ENCODE assay signal across 1 cellular context in genomic region chr3:24495334-24495994, GRCh38.
TF ChIP-seq lines count a peak whose summit lies in the region.

No MANE protein-coding gene starts in this region.

TF ChIP-seq in HepG2, 621 proteins besides CTCF, POLR2A, EP300 and RAD21 (continued from another document and continues in another):
- TF ChIP-seq ZNF503 (CRISPR knock-in tag; IDR thresholded peaks at IDR 0.05) = no peak
- TF ChIP-seq MLX (CRISPR knock-in tag; IDR thresholded peaks at IDR 0.05) = no peak
- TF ChIP-seq CBX5 (CRISPR knock-in tag; IDR thresholded peaks at IDR 0.05; ENCODE audit: borderline replicate concordance) = peak; percentile 45; the same call in 1 of the 2 replicates
- TF ChIP-seq ZNF451 (CRISPR knock-in tag; IDR thresholded peaks at IDR 0.05) = peak; percentile 29; the same call in 1 of the 2 replicates
- peak; percentile 61 for TF ChIP-seq YY1 (IDR thresholded peaks at IDR 0.05; ENCODE audit: insufficient read depth, insufficient replicate concordance, low read depth, low read length)
- no peak for TF ChIP-seq NR0B2 (CRISPR knock-in tag; IDR thresholded peaks at IDR 0.05)
- TF ChIP-seq CREB3 (CRISPR knock-in tag; IDR thresholded peaks at IDR 0.05) = no peak
- TF ChIP-seq ZNF367 (CRISPR knock-in tag; IDR thresholded peaks at IDR 0.05; ENCODE audit: borderline replicate concordance) = no peak
- no peak for TF ChIP-seq ZNF136 (CRISPR knock-in tag; IDR thresholded peaks at IDR 0.05; ENCODE audit: low read depth)
- TF ChIP-seq ATF7-NPFF (CRISPR knock-in tag; IDR thresholded peaks at IDR 0.05; ENCODE audit: low read depth) = no peak
- no peak for TF ChIP-seq ZNF142 (CRISPR knock-in tag; IDR thresholded peaks at IDR 0.05)
- no peak for TF ChIP-seq TBL1XR1 (IDR thresholded peaks at IDR 0.05; ENCODE audit: borderline replicate concordance, low read length, partially characterized antibody)
- TF ChIP-seq ZNF577 (CRISPR knock-in tag; IDR thresholded peaks at IDR 0.05; ENCODE audit: borderline replicate concordance, low read depth) = no peak
- TF ChIP-seq FOXO4 (CRISPR knock-in tag; conservative IDR thresholded peaks at IDR 0.05) = no peak
- TF ChIP-seq ZBTB10 (CRISPR knock-in tag; IDR thresholded peaks at IDR 0.05; ENCODE audit: borderline replicate concordance) = no peak
- TF ChIP-seq KAT8 (CRISPR knock-in tag; IDR thresholded peaks at IDR 0.05) = no peak
- TF ChIP-seq MLXIP (CRISPR knock-in tag; IDR thresholded peaks at IDR 0.05; ENCODE audit: borderline replicate concordance) = no peak
- TF ChIP-seq FOXC1 (CRISPR knock-in tag; IDR thresholded peaks at IDR 0.05; ENCODE audit: borderline replicate concordance) = no peak
- TF ChIP-seq DMTF1 (CRISPR knock-in tag; IDR thresholded peaks at IDR 0.05) = no peak
- TF ChIP-seq PITX1 (CRISPR knock-in tag; IDR thresholded peaks at IDR 0.05) = peak; percentile 83
- TF ChIP-seq JUNB (CRISPR knock-in tag; IDR thresholded peaks at IDR 0.05; ENCODE audit: borderline replicate concordance) = no peak
- peak; percentile 44 for TF ChIP-seq RXRA (CRISPR knock-in tag; IDR thresholded peaks at IDR 0.05)
- TF ChIP-seq ZNF101 (CRISPR knock-in tag; IDR thresholded peaks at IDR 0.05; ENCODE audit: borderline replicate concordance, low read depth) = no peak
- no peak for TF ChIP-seq KLF9 (CRISPR knock-in tag; IDR thresholded peaks at IDR 0.05; ENCODE audit: low read depth)
- no peak for TF ChIP-seq AKNA (CRISPR knock-in tag; IDR thresholded peaks at IDR 0.05; ENCODE audit: borderline replicate concordance)
- 0 out of 2 replicates have a peak, but pooled peaks have one; percentile 43 for TF ChIP-seq GFI1 (CRISPR knock-in tag; IDR thresholded peaks at IDR 0.05; ENCODE audit: borderline replicate concordance)
